Comparison of ENCODE assay signal across 8 cellular contexts in genomic region chrX:1534321-1535168, GRCh38. TPM values are rescaled to one million over a fixed set of nuclear protein-coding genes. Genes with fewer than 3 reads are reported as not detected.
DNase-seq lines count a peak whose midpoint lies in the region; ATAC-seq and TF ChIP-seq lines count a peak whose summit lies in the region.

No MANE protein-coding gene starts in this region.

- peaks cover 4% of the 10 kb centered on the region for H3K36me3 ChIP-seq in thymus (ENCODE audit: control insufficient read depth, insufficient read depth)
- H3K36me3 ChIP-seq in gastroesophageal sphincter: no peaks in the 10 kb centered on the region

- TF ChIP-seq EP300 in gastroesophageal sphincter (IDR thresholded peaks at IDR 0.05): no peak

- H3K27ac ChIP-seq in thymus (ENCODE audit: low read depth): peak overlapping the region; percentile 3
- H3K27ac ChIP-seq in gastroesophageal sphincter: no peak overlapping the region

- TF ChIP-seq CTCF in GM12875 (IDR thresholded peaks at IDR 0.05; ENCODE audit: borderline replicate concordance, insufficient read depth, low read depth, low read length) (no peak), HFFc6 (IDR thresholded peaks at IDR 0.05) (no peak), gastroesophageal sphincter (IDR thresholded peaks at IDR 0.05) (no peak)

- ATAC-seq in HG02870 (IDR thresholded peaks at IDR 0.05; ENCODE audit: unreplicated experiment) (peak; percentile 14), gastroesophageal sphincter (no peak)

- peaks cover under 1% of the 10 kb centered on the region; the same call in 1 of the 2 replicates for H3K27me3 Mint-ChIP-seq in HFFc6 (ENCODE audit: insufficient read depth)

- H3K4me3 ChIP-seq in GM12875 (ENCODE audit: low read depth, low read length) (peak overlapping the region; percentile 77), thymus (ENCODE audit: low read length) (peak overlapping the region; percentile 85), gastroesophageal sphincter (peak overlapping the region in 1 of 2 donors; percentile 40)

- DNase-seq in SKM-1 treated with dmso at 0.1 percent for 144 hours (lab: John Stamatoyannopoulos, UW; ENCODE audit: unreplicated experiment) (peak; percentile 33), ecto neural progenitor cell (ENCODE audit: low spot score) (peak; percentile 60), Ammon's horn (ENCODE audit: low spot score) (no peak), HFFc6 (no peak)

- H3K27ac Mint-ChIP-seq in HFFc6: no peak overlapping the region

- H3K4me1 Mint-ChIP-seq in HFFc6 (ENCODE audit: low read depth): peaks cover 8% of the 10 kb centered on the region; the same call in 1 of the 2 replicates

- H3K9me3 ChIP-seq in thymus (ENCODE audit: control insufficient read depth) (no peaks in the 10 kb centered on the region), gastroesophageal sphincter (no peaks in the 10 kb centered on the region)

- H3K36me3 Mint-ChIP-seq in HFFc6 (ENCODE audit: low read depth): no peaks in the 10 kb centered on the region

- H3K27me3 ChIP-seq in thymus (ENCODE audit: control insufficient read depth, insufficient read depth) (no peaks in the 10 kb centered on the region), gastroesophageal sphincter (peaks cover 23% of the 10 kb centered on the region)

- peaks cover 2% of the 10 kb centered on the region for H3K4me1 ChIP-seq in thymus (ENCODE audit: control insufficient read depth, insufficient read depth, low read length)
- H3K4me1 ChIP-seq in gastroesophageal sphincter: no peaks in the 10 kb centered on the region

- WGBS in thymus: 18% methylated on average over 22 of the region's 22 CpGs
- 52 to 64% methylated on average over 6 to 17 of the region's 22 CpGs for WGBS in gastroesophageal sphincter (ENCODE audit: low coverage in 1 of 2), 2 donors

- no peak for TF ChIP-seq POLR2A in gastroesophageal sphincter (IDR thresholded peaks at IDR 0.05)

- H3K4me3 Mint-ChIP-seq in HFFc6: no peak overlapping the region

- peaks cover 3% of the 10 kb centered on the region; the same call in 1 of the 2 replicates for H3K9me3 Mint-ChIP-seq in HFFc6

RNA-seq across cellular contexts. Expression of gene P2RY8, which starts 2.4 kb away (rescaled TPM):
- 12.9 TPM for polyA plus RNA-seq in thymus
- total RNA-seq in HFFc6 (2021; fragmentation: NEBNext Ultra II Directional; extraction: Animal tissue kit (Norgen Biotek cat#: 25700)): not detected
- total RNA-seq in gastroesophageal sphincter: 1 to 10 TPM in 3 of 4 donors, under 1 TPM in 1; 0.81 to 2.7 (median 1.8) TPM

RNA-seq across cellular contexts. Expression of gene AKAP17A, which starts 56.9 kb away (rescaled TPM):
- 105 TPM for polyA plus RNA-seq in thymus
- 10 to 100 TPM; 21.4 to 24.6 (median 23.6) TPM for total RNA-seq in HFFc6 (2021; fragmentation: NEBNext Ultra II Directional; extraction: Animal tissue kit (Norgen Biotek cat#: 25700))
- total RNA-seq in gastroesophageal sphincter: 10 to 100 TPM; 18.1 to 40.8 (median 29.6) TPM

Comparison
In these comparisons a context has a peak if more than half of its experiments do, and no peak if none do; other contexts are left out.
1. DNase-seq: peak in SKM-1 treated with dmso at 0.1 percent for 144 hours (single experiment) and ecto neural progenitor cell (single experiment); none in Ammon's horn (single experiment) and HFFc6 (single experiment).